ENCODE assay signal across 9 cellular contexts in the genomic region with DNA sequence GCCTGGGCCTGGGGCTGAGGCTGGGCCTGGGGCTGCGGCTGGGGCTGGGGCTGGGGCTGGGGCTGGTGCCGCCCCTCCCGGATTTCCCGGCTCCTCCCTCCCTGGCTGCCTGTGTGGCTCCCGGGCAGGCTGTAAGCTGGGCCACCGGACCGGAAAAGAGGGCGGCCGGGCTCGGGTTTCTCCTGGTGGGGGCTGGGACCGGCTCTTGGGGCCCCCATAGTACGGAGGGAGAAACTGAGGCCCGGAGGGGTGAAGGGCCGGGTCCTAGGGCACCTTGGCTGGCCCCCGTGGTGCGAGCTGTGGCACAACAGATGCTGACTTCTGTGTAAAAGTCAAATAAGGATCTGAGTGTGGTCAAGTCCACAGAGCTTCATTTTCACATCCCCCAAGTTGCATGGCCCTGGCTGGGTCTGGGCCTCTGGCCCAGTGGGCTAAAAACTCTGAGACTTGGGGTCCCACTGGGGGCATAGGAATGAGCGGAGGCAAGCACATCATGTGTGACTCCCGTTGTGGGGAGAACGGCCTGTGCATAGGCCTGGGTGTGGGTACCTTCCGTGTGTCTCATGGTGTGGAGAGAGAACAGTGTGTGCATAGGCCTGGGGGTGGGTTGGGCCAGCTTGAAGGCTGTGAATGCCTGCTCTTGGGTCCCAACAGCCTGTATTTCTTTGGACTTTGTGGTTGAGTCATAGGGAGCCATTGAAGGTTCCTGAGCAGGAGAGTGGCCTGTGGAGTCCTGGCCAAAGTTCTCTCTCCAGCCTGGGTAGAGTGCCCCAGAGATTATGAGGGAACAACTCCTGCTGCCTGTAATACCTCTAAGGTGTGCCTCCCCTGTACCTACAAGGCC.
DNase-seq lines count a peak whose midpoint lies in the region; ATAC-seq and TF ChIP-seq lines count a peak whose summit lies in the region.
"Had no signal": no experiment of that assay in that cellular context is flagged by ENCODE, and none has a peak within 500 bp of the region (broad histone marks: within the 10 kb centered on the region; RNA-seq: fewer than 3 reads in every experiment).

No MANE protein-coding gene starts in this region.

- TF ChIP-seq CTCF in GM12865 (IDR thresholded peaks at IDR 0.05; ENCODE audit: insufficient read depth, low read depth, low read length, missing control alignments): no peak
- no peak for TF ChIP-seq CTCF in heart left ventricle (IDR thresholded peaks at IDR 0.05)
- no peak for TF ChIP-seq CTCF in sigmoid colon (IDR thresholded peaks at IDR 0.05)

- H3K4me1 ChIP-seq in NT2/D1 (ENCODE audit: insufficient read depth, insufficient read length): peaks cover 50% of the 10 kb centered on the region
- H3K4me1 ChIP-seq in heart left ventricle: peaks cover 2 to 66% (median 36%) of the 10 kb centered on the region in 12 donors
- peaks cover 0 to 75% (median 61%) of the 10 kb centered on the region in 4 donors for H3K4me1 ChIP-seq in sigmoid colon

- peak overlapping the region; percentile 72 for H3K9ac ChIP-seq in NT2/D1 (ENCODE audit: insufficient read length, low read depth)

- H3K27me3 ChIP-seq in NT2/D1 (ENCODE audit: insufficient read depth, insufficient read length) (no peaks in the 10 kb centered on the region), heart left ventricle (peaks cover 0 to 16% (median 0%) of the 10 kb centered on the region in 9 donors), sigmoid colon (no peaks in the 10 kb centered on the region)

- H3K9me3 ChIP-seq in NT2/D1 (ENCODE audit: insufficient read depth, low read length) (no peaks in the 10 kb centered on the region), heart left ventricle (no peaks in the 10 kb centered on the region), sigmoid colon (no peaks in the 10 kb centered on the region)

- intact Hi-C loops in heart left ventricle (cut with DNase I) (loop anchor here in 4 of 10 donors (5.0 to 10.0 kb wide), 5 partner anchors 61 to 119 kb away; no protein-coding TSS in a partner anchor), sigmoid colon (cut with DNase I) (no loop called here)

- H3K27ac ChIP-seq in heart left ventricle (peak overlapping the region in 9 of 12 donors; percentile 32 to 79 (median 45)), sigmoid colon (peak overlapping the region; percentile 69 to 85 (median 79))

- H3K36me3 ChIP-seq in NT2/D1 (ENCODE audit: insufficient read depth, insufficient read length, low read length) (peaks cover 3% of the 10 kb centered on the region), heart left ventricle (no peaks in the 10 kb centered on the region), sigmoid colon (no peaks in the 10 kb centered on the region)

- peak; percentile 54 for DNase-seq in GM12865 (ENCODE audit: low read depth)
- DNase-seq in NT2/D1 (ENCODE audit: low read depth, low spot score): no peak
- DNase-seq in heart left ventricle: peak in 3 of 5 donors; percentile 55 to 70 (median 68)
- DNase-seq in sigmoid colon: no peak
- no peak for DNase-seq in RKO (ENCODE audit: low spot score)
- no peak for DNase-seq in C1 segment of cervical spinal cord (lab: John Stamatoyannopoulos, UW)
- DNase-seq: NCI-H2029 treated with DMSO at 0.1 percent for 48 hours had no signal

- peak in 3 of 4 donors; percentile 44 to 52 (median 49) for ATAC-seq in heart left ventricle
- no peak for ATAC-seq in GM21825 (IDR thresholded peaks at IDR 0.05; ENCODE audit: unreplicated experiment)
- no peak for ATAC-seq in GM21360 (IDR thresholded peaks at IDR 0.05; ENCODE audit: unreplicated experiment)

- TF ChIP-seq EP300 in sigmoid colon (IDR thresholded peaks at IDR 0.05): no peak

- 41 to 100% (median 67%) methylated on average over 4 to 20 of the region's 20 CpGs for WGBS in heart left ventricle, 4 donors
- WGBS in sigmoid colon, 2 donors: 21 to 25% methylated on average over 20 of the region's 20 CpGs

- TF ChIP-seq POLR2A in heart left ventricle (IDR thresholded peaks at IDR 0.05) (no peak), sigmoid colon (IDR thresholded peaks at IDR 0.05) (no peak)

- peak overlapping the region; percentile 10 for H3K4me3 ChIP-seq in GM12865 (ENCODE audit: low read depth, low read length)
- peak overlapping the region; percentile 6 for H3K4me3 ChIP-seq in NT2/D1 (ENCODE audit: insufficient read length, low read depth)
- H3K4me3 ChIP-seq in heart left ventricle: peak overlapping the region; percentile 1 to 58 (median 47)
- H3K4me3 ChIP-seq in sigmoid colon: peak overlapping the region in 3 of 4 donors; percentile 38 to 58 (median 44)

Comparison
In these comparisons a context has a peak if more than half of its experiments do, and no peak if none do; other contexts are left out.
1. DNase-seq: peak in GM12865 (single experiment) and heart left ventricle (3 of 5); none in NT2/D1 (single experiment), sigmoid colon (single experiment), RKO (single experiment) and C1 segment of cervical spinal cord (0 of 14).
2. ATAC-seq: peak in heart left ventricle (3 of 4); none in GM21825 (single experiment) and GM21360 (single experiment).
3. Peak in every context shown above with its lines, with median percentiles within 50 percentile points of each other: H3K4me3 ChIP-seq.